ENCODE assay signal across 2 cellular contexts in genomic region chr5:135174315-135175096, GRCh38.
TF ChIP-seq lines count a peak whose summit lies in the region.

No MANE protein-coding gene starts in this region.

TF ChIP-seq in IMR-90, 13 proteins besides CTCF, POLR2A, EP300 and RAD21 (continued from another document):
- TF ChIP-seq CEBPB (IDR thresholded peaks at IDR 0.05; ENCODE audit: low read depth, low read length) (no peak), MAFK (IDR thresholded peaks at IDR 0.05; ENCODE audit: low read depth, low read length) (no peak), BHLHE40 (IDR thresholded peaks at IDR 0.05; ENCODE audit: low read depth, low read length) (no peak), MXI1 (IDR thresholded peaks at IDR 0.05; ENCODE audit: borderline replicate concordance, low read depth, low read length) (no peak)

TF ChIP-seq in WTC11, 78 proteins besides CTCF, POLR2A, EP300 and RAD21:
- no peak for TF ChIP-seq ZMAT4 (CRISPR knock-in tag; IDR thresholded peaks at IDR 0.05)
- no peak for TF ChIP-seq FOXK1 (CRISPR knock-in tag; IDR thresholded peaks at IDR 0.05)
- TF ChIP-seq FOXJ3 (CRISPR knock-in tag; IDR thresholded peaks at IDR 0.05; ENCODE audit: borderline replicate concordance): no peak
- no peak for TF ChIP-seq FOXP1 (CRISPR knock-in tag; IDR thresholded peaks at IDR 0.05; ENCODE audit: borderline replicate concordance)
- TF ChIP-seq ZNF121 (CRISPR knock-in tag; IDR thresholded peaks at IDR 0.05): no peak
- no peak for TF ChIP-seq CREB1 (CRISPR knock-in tag; IDR thresholded peaks at IDR 0.05)
- TF ChIP-seq USF1 (CRISPR knock-in tag; IDR thresholded peaks at IDR 0.05): no peak
- TF ChIP-seq HMGA2 (CRISPR knock-in tag; IDR thresholded peaks at IDR 0.05): no peak
- TF ChIP-seq ZNF423 (CRISPR knock-in tag; IDR thresholded peaks at IDR 0.05): no peak
- TF ChIP-seq ZNF138 (CRISPR knock-in tag; conservative IDR thresholded peaks at IDR 0.05): no peak
- TF ChIP-seq ZNF219 (CRISPR knock-in tag; IDR thresholded peaks at IDR 0.05; ENCODE audit: borderline replicate concordance): no peak
- no peak for TF ChIP-seq OVOL2 (CRISPR knock-in tag; IDR thresholded peaks at IDR 0.05; ENCODE audit: borderline replicate concordance)
- TF ChIP-seq ZNF317 (CRISPR knock-in tag; IDR thresholded peaks at IDR 0.05; ENCODE audit: borderline replicate concordance, low read depth): no peak
- no peak for TF ChIP-seq IRF1 (CRISPR knock-in tag; IDR thresholded peaks at IDR 0.05)
- TF ChIP-seq HMGXB4 (CRISPR knock-in tag; IDR thresholded peaks at IDR 0.05): no peak
- no peak for TF ChIP-seq JAZF1 (CRISPR knock-in tag; IDR thresholded peaks at IDR 0.05)
- no peak for TF ChIP-seq ZSCAN18 (CRISPR knock-in tag; IDR thresholded peaks at IDR 0.05)
